1 cellular context compared by ENCODE assay signal in the genomic region with DNA sequence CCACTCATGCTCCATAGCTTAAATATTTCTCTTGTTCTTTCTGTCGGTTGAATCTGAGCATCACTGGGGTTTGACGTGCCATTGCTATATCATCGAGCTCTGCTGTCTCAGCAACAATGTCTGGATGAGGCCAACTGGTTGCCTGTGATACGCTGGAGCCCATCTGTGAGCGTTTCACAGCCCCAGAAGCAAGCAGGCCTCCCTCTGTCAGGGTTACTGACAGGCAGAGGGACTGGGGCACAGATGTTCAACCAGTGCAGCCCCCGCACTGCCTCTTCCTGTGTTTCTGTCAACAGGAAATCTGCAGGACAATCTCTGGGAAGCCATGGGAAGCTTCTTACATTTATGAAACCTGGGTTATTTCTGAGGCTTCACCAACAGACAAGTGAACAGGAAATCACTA.
TF ChIP-seq lines count a peak whose summit lies in the region.

No MANE protein-coding gene starts in this region.

TF ChIP-seq in SK-N-SH, 30 proteins besides CTCF, POLR2A, EP300 and RAD21 (continued from another document):
- TF ChIP-seq, protein P1, sequence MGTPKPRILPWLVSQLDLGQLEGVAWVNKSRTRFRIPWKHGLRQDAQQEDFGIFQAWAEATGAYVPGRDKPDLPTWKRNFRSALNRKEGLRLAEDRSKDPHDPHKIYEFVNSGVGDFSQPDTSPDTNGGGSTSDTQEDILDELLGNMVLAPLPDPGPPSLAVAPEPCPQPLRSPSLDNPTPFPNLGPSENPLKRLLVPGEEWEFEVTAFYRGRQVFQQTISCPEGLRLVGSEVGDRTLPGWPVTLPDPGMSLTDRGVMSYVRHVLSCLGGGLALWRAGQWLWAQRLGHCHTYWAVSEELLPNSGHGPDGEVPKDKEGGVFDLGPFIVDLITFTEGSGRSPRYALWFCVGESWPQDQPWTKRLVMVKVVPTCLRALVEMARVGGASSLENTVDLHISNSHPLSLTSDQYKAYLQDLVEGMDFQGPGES (IDR thresholded peaks at IDR 0.05; ENCODE audit: low read depth, low read length), result no peak
- TF ChIP-seq, protein P2, sequence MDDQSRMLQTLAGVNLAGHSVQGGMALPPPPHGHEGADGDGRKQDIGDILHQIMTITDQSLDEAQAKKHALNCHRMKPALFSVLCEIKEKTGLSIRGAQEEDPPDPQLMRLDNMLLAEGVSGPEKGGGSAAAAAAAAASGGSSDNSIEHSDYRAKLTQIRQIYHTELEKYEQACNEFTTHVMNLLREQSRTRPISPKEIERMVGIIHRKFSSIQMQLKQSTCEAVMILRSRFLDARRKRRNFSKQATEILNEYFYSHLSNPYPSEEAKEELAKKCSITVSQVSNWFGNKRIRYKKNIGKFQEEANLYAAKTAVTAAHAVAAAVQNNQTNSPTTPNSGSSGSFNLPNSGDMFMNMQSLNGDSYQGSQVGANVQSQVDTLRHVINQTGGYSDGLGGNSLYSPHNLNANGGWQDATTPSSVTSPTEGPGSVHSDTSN (IDR thresholded peaks at IDR 0.05), result no peak
- no peak for TF ChIP-seq SMC3 (IDR thresholded peaks at IDR 0.05; ENCODE audit: low read depth, low read length)
- no peak for TF ChIP-seq ELF1 (IDR thresholded peaks at IDR 0.05)
- 0 out of 2 replicates have a peak, but pooled peaks have one; percentile 67 for TF ChIP-seq FOXJ3 (CRISPR knock-in tag; IDR thresholded peaks at IDR 0.05)
- no peak for TF ChIP-seq NFIC (IDR thresholded peaks at IDR 0.05; ENCODE audit: borderline replicate concordance)
- TF ChIP-seq EZH2phosphoT487 (IDR thresholded peaks at IDR 0.05; ENCODE audit: borderline replicate concordance, low read depth), result no peak
- TF ChIP-seq GATA2 (CRISPR knock-in tag; IDR thresholded peaks at IDR 0.05), result peak; percentile 51; the same call in 1 of the 2 replicates
- TF ChIP-seq YY1 (IDR thresholded peaks at IDR 0.05; ENCODE audit: low read depth), result no peak
- TF ChIP-seq GABPA (IDR thresholded peaks at IDR 0.05; ENCODE audit: low read depth), result no peak
- TF ChIP-seq TEAD4 (IDR thresholded peaks at IDR 0.05; ENCODE audit: borderline replicate concordance, insufficient read depth), result no peak
- peak; percentile 93 for TF ChIP-seq MXI1 (IDR thresholded peaks at IDR 0.05; ENCODE audit: low read depth, low read length)
- TF ChIP-seq NRF1 (IDR thresholded peaks at IDR 0.05; ENCODE audit: low read depth, low read length), result no peak
- TF ChIP-seq, protein P3, sequence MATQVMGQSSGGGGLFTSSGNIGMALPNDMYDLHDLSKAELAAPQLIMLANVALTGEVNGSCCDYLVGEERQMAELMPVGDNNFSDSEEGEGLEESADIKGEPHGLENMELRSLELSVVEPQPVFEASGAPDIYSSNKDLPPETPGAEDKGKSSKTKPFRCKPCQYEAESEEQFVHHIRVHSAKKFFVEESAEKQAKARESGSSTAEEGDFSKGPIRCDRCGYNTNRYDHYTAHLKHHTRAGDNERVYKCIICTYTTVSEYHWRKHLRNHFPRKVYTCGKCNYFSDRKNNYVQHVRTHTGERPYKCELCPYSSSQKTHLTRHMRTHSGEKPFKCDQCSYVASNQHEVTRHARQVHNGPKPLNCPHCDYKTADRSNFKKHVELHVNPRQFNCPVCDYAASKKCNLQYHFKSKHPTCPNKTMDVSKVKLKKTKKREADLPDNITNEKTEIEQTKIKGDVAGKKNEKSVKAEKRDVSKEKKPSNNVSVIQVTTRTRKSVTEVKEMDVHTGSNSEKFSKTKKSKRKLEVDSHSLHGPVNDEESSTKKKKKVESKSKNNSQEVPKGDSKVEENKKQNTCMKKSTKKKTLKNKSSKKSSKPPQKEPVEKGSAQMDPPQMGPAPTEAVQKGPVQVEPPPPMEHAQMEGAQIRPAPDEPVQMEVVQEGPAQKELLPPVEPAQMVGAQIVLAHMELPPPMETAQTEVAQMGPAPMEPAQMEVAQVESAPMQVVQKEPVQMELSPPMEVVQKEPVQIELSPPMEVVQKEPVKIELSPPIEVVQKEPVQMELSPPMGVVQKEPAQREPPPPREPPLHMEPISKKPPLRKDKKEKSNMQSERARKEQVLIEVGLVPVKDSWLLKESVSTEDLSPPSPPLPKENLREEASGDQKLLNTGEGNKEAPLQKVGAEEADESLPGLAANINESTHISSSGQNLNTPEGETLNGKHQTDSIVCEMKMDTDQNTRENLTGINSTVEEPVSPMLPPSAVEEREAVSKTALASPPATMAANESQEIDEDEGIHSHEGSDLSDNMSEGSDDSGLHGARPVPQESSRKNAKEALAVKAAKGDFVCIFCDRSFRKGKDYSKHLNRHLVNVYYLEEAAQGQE (IDR thresholded peaks at IDR 0.05; ENCODE audit: low read depth, low read length), result no peak
